Comparison of ENCODE assay signal across 1 cellular context in the genomic region with DNA sequence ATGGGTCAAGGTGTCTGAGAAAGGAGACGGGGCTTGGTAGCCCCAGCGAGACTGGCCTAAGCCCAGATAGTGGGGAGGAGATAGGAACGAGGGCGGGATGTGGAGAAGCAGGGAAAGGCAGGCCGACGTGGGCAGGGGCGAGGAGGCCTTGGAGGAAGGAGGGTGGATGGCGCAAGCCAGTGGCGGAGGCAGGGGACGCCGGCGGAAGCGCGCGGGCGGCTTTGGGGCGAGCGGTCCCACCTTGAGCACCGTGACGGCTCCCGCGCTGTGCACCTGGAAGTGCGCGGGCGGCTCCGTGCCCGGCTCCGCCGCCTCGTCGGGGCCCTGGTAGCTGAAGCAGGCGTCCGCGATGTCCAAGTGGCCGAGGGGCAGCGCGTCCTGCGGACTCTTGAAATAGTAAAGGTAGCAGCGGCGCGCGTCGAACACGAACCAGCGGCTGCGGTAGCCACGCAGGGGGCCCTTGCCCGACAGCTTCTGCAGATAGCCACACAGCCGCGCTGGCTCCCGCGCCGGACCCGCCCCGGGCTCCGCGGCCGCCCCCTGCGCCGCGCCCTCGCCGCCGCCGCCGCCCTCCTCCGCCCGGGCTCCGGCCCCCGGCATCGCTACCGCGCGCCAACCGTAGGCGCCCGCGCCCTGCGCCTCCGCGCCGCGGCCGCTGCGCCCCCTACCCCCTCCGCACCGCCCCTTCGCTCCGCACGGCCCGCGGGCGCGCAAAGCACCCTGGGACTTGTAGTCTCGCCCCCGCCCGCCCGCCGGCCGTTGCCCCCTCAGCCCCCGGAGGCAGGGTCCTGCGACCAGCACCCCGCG.
TF ChIP-seq lines count a peak whose summit lies in the region.

A gene (minus strand): TSS at position 659 of the 807 bp plus-strand sequence. CDS start 59 bp downstream, at position 600.

TF ChIP-seq in A549, 52 proteins besides CTCF, POLR2A, EP300 and RAD21 (continued from another document):
- no peak for TF ChIP-seq MAFK (IDR thresholded peaks at IDR 0.05; ENCODE audit: partially characterized antibody)
- no peak for TF ChIP-seq SREBF2 (IDR thresholded peaks at IDR 0.05)
- no peak for TF ChIP-seq RARB (CRISPR knock-in tag; IDR thresholded peaks at IDR 0.05)
- no peak for TF ChIP-seq ESRRA (IDR thresholded peaks at IDR 0.05; ENCODE audit: borderline replicate concordance, low read length)
- no peak; the same call in 2 of the 3 replicates for TF ChIP-seq SMC3 (IDR thresholded peaks at IDR 0.05)
- TF ChIP-seq, protein P1, sequence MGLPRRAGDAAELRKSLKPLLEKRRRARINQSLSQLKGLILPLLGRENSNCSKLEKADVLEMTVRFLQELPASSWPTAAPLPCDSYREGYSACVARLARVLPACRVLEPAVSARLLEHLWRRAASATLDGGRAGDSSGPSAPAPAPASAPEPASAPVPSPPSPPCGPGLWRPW (IDR thresholded peaks at IDR 0.05), result no peak
- TF ChIP-seq GATA3 (IDR thresholded peaks at IDR 0.05; ENCODE audit: borderline replicate concordance), result no peak
- peak; percentile 42; the same call in 1 of the 2 replicates for TF ChIP-seq PHF8 (IDR thresholded peaks at IDR 0.05; ENCODE audit: borderline replicate concordance, low read depth)
- no peak for TF ChIP-seq ZC3H11A (IDR thresholded peaks at IDR 0.05)
- TF ChIP-seq, protein P2, sequence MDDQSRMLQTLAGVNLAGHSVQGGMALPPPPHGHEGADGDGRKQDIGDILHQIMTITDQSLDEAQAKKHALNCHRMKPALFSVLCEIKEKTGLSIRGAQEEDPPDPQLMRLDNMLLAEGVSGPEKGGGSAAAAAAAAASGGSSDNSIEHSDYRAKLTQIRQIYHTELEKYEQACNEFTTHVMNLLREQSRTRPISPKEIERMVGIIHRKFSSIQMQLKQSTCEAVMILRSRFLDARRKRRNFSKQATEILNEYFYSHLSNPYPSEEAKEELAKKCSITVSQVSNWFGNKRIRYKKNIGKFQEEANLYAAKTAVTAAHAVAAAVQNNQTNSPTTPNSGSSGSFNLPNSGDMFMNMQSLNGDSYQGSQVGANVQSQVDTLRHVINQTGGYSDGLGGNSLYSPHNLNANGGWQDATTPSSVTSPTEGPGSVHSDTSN (IDR thresholded peaks at IDR 0.05), result 0 out of 2 replicates have a peak, but pooled peaks have one; percentile 29
- no peak for TF ChIP-seq KDM1A (IDR thresholded peaks at IDR 0.05; ENCODE audit: low read depth)
- TF ChIP-seq, protein P3, sequence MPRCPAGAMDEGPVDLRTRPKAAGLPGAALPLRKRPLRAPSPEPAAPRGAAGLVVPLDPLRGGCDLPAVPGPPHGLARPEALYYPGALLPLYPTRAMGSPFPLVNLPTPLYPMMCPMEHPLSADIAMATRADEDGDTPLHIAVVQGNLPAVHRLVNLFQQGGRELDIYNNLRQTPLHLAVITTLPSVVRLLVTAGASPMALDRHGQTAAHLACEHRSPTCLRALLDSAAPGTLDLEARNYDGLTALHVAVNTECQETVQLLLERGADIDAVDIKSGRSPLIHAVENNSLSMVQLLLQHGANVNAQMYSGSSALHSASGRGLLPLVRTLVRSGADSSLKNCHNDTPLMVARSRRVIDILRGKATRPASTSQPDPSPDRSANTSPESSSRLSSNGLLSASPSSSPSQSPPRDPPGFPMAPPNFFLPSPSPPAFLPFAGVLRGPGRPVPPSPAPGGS (IDR thresholded peaks at IDR 0.05), result peak; percentile 63; the same call in 1 of the 3 replicates
- no peak for TF ChIP-seq HOXA7 (CRISPR knock-in tag; IDR thresholded peaks at IDR 0.05)
- no peak for TF ChIP-seq ZSCAN20 (CRISPR knock-in tag; IDR thresholded peaks at IDR 0.05)
- no peak for TF ChIP-seq HOXB5 (CRISPR knock-in tag; IDR thresholded peaks at IDR 0.05)
- TF ChIP-seq, protein P4, sequence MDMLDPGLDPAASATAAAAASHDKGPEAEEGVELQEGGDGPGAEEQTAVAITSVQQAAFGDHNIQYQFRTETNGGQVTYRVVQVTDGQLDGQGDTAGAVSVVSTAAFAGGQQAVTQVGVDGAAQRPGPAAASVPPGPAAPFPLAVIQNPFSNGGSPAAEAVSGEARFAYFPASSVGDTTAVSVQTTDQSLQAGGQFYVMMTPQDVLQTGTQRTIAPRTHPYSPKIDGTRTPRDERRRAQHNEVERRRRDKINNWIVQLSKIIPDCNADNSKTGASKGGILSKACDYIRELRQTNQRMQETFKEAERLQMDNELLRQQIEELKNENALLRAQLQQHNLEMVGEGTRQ (IDR thresholded peaks at IDR 0.05), result no peak
- TF ChIP-seq RCOR1 (IDR thresholded peaks at IDR 0.05; ENCODE audit: low read depth, low read length), result no peak
- TF ChIP-seq FOXS1 (CRISPR knock-in tag; IDR thresholded peaks at IDR 0.05), result no peak
- TF ChIP-seq HEYL (CRISPR knock-in tag; IDR thresholded peaks at IDR 0.05), result no peak
- no peak for TF ChIP-seq JUNB (IDR thresholded peaks at IDR 0.05)
- TF ChIP-seq, protein P5, sequence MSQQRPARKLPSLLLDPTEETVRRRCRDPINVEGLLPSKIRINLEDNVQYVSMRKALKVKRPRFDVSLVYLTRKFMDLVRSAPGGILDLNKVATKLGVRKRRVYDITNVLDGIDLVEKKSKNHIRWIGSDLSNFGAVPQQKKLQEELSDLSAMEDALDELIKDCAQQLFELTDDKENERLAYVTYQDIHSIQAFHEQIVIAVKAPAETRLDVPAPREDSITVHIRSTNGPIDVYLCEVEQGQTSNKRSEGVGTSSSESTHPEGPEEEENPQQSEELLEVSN (IDR thresholded peaks at IDR 0.05; ENCODE audit: borderline replicate concordance, low read depth), result peak; percentile 40; the same call in 1 of the 2 replicates
- TF ChIP-seq MYC (IDR thresholded peaks at IDR 0.05; ENCODE audit: borderline replicate concordance, low read length), result no peak
- TF ChIP-seq JUN (IDR thresholded peaks at IDR 0.05), result peak in 1 of 2 experiments; percentile 58; a peak in 2 of 5 replicates
- no peak for TF ChIP-seq NFE2L2 (conservative IDR thresholded peaks at IDR 0.05; ENCODE audit: low read length)
- TF ChIP-seq CHD4 (IDR thresholded peaks at IDR 0.05; ENCODE audit: borderline replicate concordance), result no peak
- no peak for TF ChIP-seq FOSL2 (IDR thresholded peaks at IDR 0.05)
- TF ChIP-seq FOSL2 (CRISPR knock-in tag; IDR thresholded peaks at IDR 0.05), result no peak
- TF ChIP-seq, protein P6, sequence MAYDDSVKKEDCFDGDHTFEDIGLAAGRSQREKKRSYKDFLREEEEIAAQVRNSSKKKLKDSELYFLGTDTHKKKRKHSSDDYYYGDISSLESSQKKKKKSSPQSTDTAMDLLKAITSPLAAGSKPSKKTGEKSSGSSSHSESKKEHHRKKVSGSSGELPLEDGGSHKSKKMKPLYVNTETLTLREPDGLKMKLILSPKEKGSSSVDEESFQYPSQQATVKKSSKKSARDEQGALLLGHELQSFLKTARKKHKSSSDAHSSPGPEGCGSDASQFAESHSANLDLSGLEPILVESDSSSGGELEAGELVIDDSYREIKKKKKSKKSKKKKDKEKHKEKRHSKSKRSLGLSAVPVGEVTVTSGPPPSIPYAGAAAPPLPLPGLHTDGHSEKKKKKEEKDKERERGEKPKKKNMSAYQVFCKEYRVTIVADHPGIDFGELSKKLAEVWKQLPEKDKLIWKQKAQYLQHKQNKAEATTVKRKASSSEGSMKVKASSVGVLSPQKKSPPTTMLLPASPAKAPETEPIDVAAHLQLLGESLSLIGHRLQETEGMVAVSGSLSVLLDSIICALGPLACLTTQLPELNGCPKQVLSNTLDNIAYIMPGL (CRISPR knock-in tag; IDR thresholded peaks at IDR 0.05; ENCODE audit: borderline replicate concordance), result no peak
- TF ChIP-seq ZFP36 (IDR thresholded peaks at IDR 0.05; ENCODE audit: borderline replicate concordance, partially characterized antibody), result no peak
- no peak for TF ChIP-seq RNF2 (IDR thresholded peaks at IDR 0.05; ENCODE audit: borderline replicate concordance, low read depth)
- TF ChIP-seq, protein P7, sequence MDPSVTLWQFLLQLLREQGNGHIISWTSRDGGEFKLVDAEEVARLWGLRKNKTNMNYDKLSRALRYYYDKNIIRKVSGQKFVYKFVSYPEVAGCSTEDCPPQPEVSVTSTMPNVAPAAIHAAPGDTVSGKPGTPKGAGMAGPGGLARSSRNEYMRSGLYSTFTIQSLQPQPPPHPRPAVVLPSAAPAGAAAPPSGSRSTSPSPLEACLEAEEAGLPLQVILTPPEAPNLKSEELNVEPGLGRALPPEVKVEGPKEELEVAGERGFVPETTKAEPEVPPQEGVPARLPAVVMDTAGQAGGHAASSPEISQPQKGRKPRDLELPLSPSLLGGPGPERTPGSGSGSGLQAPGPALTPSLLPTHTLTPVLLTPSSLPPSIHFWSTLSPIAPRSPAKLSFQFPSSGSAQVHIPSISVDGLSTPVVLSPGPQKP (IDR thresholded peaks at IDR 0.05; ENCODE audit: low read depth, low read length), result no peak
